In the genomic region with DNA sequence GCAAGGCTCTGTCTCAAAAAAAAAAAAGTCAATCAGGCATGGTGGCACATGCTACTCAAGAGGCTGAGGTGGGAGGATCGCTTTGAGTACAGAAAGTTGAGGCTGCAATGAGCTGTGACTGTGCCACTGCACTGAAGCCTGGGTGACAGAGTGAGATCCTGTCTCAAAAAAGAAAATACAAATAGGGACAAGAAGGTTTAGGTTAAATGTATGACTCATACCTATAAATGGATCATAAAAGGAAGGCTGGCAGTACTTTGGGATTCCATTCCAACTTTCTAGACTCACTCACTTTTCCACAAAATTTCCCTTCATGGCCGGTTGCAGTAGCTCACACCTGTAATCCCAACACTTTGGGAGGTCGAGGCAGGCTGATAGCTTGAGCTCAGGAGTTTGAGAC, we compare ENCODE assay signal across 16 cellular contexts. TPM values are rescaled to one million over a fixed set of nuclear protein-coding genes. Genes with fewer than 3 reads are reported as not detected.
A peak's percentile ranks its signal among the peaks of the same experiment; 100 is the strongest.
DNase-seq lines count a peak whose midpoint lies in the region; ATAC-seq and TF ChIP-seq lines count a peak whose summit lies in the region.
"Had no signal": no experiment of that assay in that cellular context is flagged by ENCODE, and none has a peak within 500 bp of the region (broad histone marks: within the 10 kb centered on the region; RNA-seq: fewer than 3 reads in every experiment).

No MANE protein-coding gene starts in this region.

- DNase-seq in HCEC 1CT, result peak; percentile 25
- peak; percentile 25 for DNase-seq in SW480 (ENCODE audit: low spot score)
- no peak for DNase-seq in psoas muscle
- DNase-seq in stimulated activated CD4-positive, alpha-beta T cell treated with anti-CD3 and anti-CD28 coated beads, Interleukin-12 subunit alpha, Interleukin-12 subunit beta, amount 100 ng/mL, for 4 hours, result no peak
- no peak for DNase-seq in effector memory CD4-positive, alpha-beta T cell
- DNase-seq: CD8-positive, alpha-beta T cell; DMS79 treated with DMSO at 0.1 percent for 48 hours; GF-D8; Karpas-422; NCI-H1417; NCI-H187 treated with DMSO at 0.1 percent for 48 hours; NCI-H69; SJCRH30 had no signal

- no peak overlapping the region for H3K4me3 ChIP-seq in psoas muscle
- H3K4me3 ChIP-seq in effector memory CD4-positive, alpha-beta T cell (ENCODE audit: insufficient read depth, low read depth, low read length, poor library complexity, severe bottlenecking), result no peak overlapping the region
- H3K4me3 ChIP-seq: SJCRH30 had no signal

- intact Hi-C loops in psoas muscle (cut with DNase I), result loop anchor here in 1 of 2 donors (5.0 kb wide), 1 partner anchor 59 kb away; no protein-coding TSS in a partner anchor

- peak overlapping the region; percentile 42 for H3K27ac ChIP-seq in C4-2B
- no peak overlapping the region for H3K27ac ChIP-seq in psoas muscle
- H3K27ac ChIP-seq in effector memory CD4-positive, alpha-beta T cell (ENCODE audit: insufficient read depth, low read length, poor library complexity, severe bottlenecking), result no peak overlapping the region
- H3K27ac ChIP-seq: RWPE1, SJCRH30 had no signal

- ATAC-seq in psoas muscle, result peak in 3 of 4 donors; percentile 19 to 76 (median 41)
- ATAC-seq in GM21447 (IDR thresholded peaks at IDR 0.05; ENCODE audit: unreplicated experiment), result no peak
- ATAC-seq: CD8-positive, alpha-beta T cell had no signal

- WGBS in psoas muscle, 3 donors, result 95 to 96% (median 96%) methylated on average over 3 of the region's 3 CpGs

- no peaks in the 10 kb centered on the region for H3K27me3 ChIP-seq in psoas muscle (ENCODE audit: insufficient read depth in 3 of 3, low read length in 2 of 3)
- H3K27me3 ChIP-seq in effector memory CD4-positive, alpha-beta T cell (replicated peaks; ENCODE audit: control insufficient read depth, insufficient read depth, low read length, poor library complexity, severe bottlenecking), result no peaks in the 10 kb centered on the region
- H3K27me3 ChIP-seq: SJCRH30 had no signal

- no peak for TF ChIP-seq CTCF in C4-2B (conservative IDR thresholded peaks at IDR 0.05)
- TF ChIP-seq CTCF in psoas muscle (IDR thresholded peaks at IDR 0.05), result no peak

- H3K4me1 ChIP-seq in psoas muscle, result no peaks in the 10 kb centered on the region
- no peaks in the 10 kb centered on the region for H3K4me1 ChIP-seq in effector memory CD4-positive, alpha-beta T cell (ENCODE audit: control insufficient read depth, insufficient read depth, low read length, poor library complexity, severe bottlenecking)
- H3K4me1 ChIP-seq: SJCRH30 had no signal

- no peaks in the 10 kb centered on the region for H3K9me3 ChIP-seq in psoas muscle
- no peaks in the 10 kb centered on the region for H3K9me3 ChIP-seq in effector memory CD4-positive, alpha-beta T cell (ENCODE audit: control insufficient read depth, low read length)
- H3K9me3 ChIP-seq: SJCRH30 had no signal

- H3K36me3 ChIP-seq in psoas muscle (ENCODE audit: insufficient read depth in 1 of 2, low read depth in 1 of 2), result peaks cover 21 to 97% of the 10 kb centered on the region in 2 donors
- peaks cover 91% of the 10 kb centered on the region for H3K36me3 ChIP-seq in effector memory CD4-positive, alpha-beta T cell (ENCODE audit: control insufficient read depth, insufficient read depth, low read length)

RNA-seq across cellular contexts. Expression of gene OSBP, which starts 25.6 kb away (rescaled TPM):
- 10 to 100 TPM; 43.3 to 51.2 (median 48.6) TPM for total RNA-seq in psoas muscle
- 10 to 100 TPM; 12.9 to 41.8 (median 30.4) TPM for polyA plus RNA-seq in psoas muscle

RNA-seq across cellular contexts. Expression of gene PATL1, which starts 27.7 kb away (rescaled TPM):
- total RNA-seq in psoas muscle, result 10 to 100 TPM; 29.6 to 47.8 (median 41.0) TPM
- polyA plus RNA-seq in psoas muscle, result 10 to 100 TPM; 23.9 to 47.9 (median 26.4) TPM

Comparison
In these comparisons a context has a peak if more than half of its experiments do, and no peak if none do; other contexts are left out.
1. DNase-seq: peak in HCEC 1CT (single experiment) and SW480 (single experiment); none in psoas muscle (0 of 2), stimulated activated CD4-positive, alpha-beta T cell treated with anti-CD3 and anti-CD28 coated beads, Interleukin-12 subunit alpha, Interleukin-12 subunit beta, amount 100 ng/mL, for 4 hours (single experiment) and effector memory CD4-positive, alpha-beta T cell (0 of 3).